ENCODE assay signal across 15 cellular contexts in the genomic region with DNA sequence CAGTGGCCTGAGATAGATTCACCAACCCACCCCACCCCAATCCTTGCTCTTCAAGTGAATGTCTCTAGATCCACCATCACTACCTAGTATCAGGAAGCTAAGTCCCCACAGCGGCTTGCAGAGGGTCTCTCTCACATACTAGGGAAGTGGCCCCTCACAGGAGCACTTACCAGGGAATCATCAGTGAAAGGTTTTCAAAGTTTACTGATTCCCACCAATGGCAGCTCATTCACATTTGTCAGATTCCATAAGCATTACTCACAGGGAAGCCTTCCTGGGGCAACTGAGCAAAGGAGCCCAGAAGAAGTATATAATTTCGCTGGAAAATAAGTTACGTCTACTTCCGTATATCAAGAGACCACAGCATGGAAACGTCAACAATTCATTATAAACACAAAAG.
DNase-seq lines count a peak whose midpoint lies in the region; TF ChIP-seq lines count a peak whose summit lies in the region.
"Had no signal": no experiment of that assay in that cellular context is flagged by ENCODE, and none has a peak within 500 bp of the region (broad histone marks: within the 10 kb centered on the region; RNA-seq: fewer than 3 reads in every experiment).

No MANE protein-coding gene starts in this region.

- no peak overlapping the region for H3K9ac ChIP-seq in NT2/D1 (ENCODE audit: insufficient read length, low read depth)
- no peak overlapping the region for H3K9ac ChIP-seq in endodermal cell (ENCODE audit: extremely low read depth, low read length, poor library complexity, severe bottlenecking)
- H3K9ac ChIP-seq in colonic mucosa (ENCODE audit: low read depth in 2 of 2, low read length in 2 of 2): no peak overlapping the region

- H3K4me3 Mint-ChIP-seq in endodermal cell: no peak overlapping the region
- H3K4me3 Mint-ChIP-seq: CD14-positive monocyte; effector memory CD8-positive, alpha-beta T cell had no signal

- no peak overlapping the region for H3K27ac Mint-ChIP-seq in endodermal cell
- H3K27ac Mint-ChIP-seq: CD14-positive monocyte had no signal

- H3K4me1 Mint-ChIP-seq in endodermal cell: peaks cover 9% of the 10 kb centered on the region
- H3K4me1 Mint-ChIP-seq: CD14-positive monocyte had no signal

- DNase-seq in EL (peak; percentile 82), NT2/D1 (ENCODE audit: low read depth, low spot score) (peak; percentile 52), endodermal cell (peak; percentile 59), renal cortical epithelial cell (ENCODE audit: low read depth) (peak; percentile 43), ureter (ENCODE audit: low spot score) (no peak), colonic mucosa (no peak), SHP77 treated with DMSO at 0.1 percent for 48 hours (lab: John Stamatoyannopoulos, UW) (no peak), NCI-H2171 (lab: John Stamatoyannopoulos, UW) (no peak)
- DNase-seq: effector memory CD8-positive, alpha-beta T cell; gastrocnemius medialis; NCI-H1092 treated with DMSO at 0.1 percent for 48 hours; NCI-H2171 treated with DMSO at 0.1 percent for 48 hours; ovary had no signal

- H3K27ac ChIP-seq in endodermal cell (ENCODE audit: low read depth, low read length) (no peak overlapping the region), colonic mucosa (no peak overlapping the region)
- H3K27ac ChIP-seq: gastrocnemius medialis, ovary, VCaP had no signal

- H3K4me3 ChIP-seq in NT2/D1 (ENCODE audit: insufficient read length, low read depth): no peak overlapping the region
- H3K4me3 ChIP-seq in endodermal cell (ENCODE audit: low read length): no peak overlapping the region
- no peak overlapping the region for H3K4me3 ChIP-seq in colonic mucosa
- H3K4me3 ChIP-seq: gastrocnemius medialis, ovary had no signal

- intact Hi-C loops in colonic mucosa (cut with DNase I): no loop called here

- WGBS in endodermal cell (ENCODE audit: insufficient coverage in 1 of 2, insufficient read length in 1 of 2), 2 experiments: 47 to 77% methylated on average over 2 to 5 of the region's 5 CpGs

- peaks cover 11% of the 10 kb centered on the region; the same call in 1 of the 2 replicates for H3K9me3 ChIP-seq in NT2/D1 (ENCODE audit: insufficient read depth, low read length)
- H3K9me3 ChIP-seq in endodermal cell (ENCODE audit: control insufficient read depth, low read length): no peaks in the 10 kb centered on the region
- no peaks in the 10 kb centered on the region for H3K9me3 ChIP-seq in colonic mucosa
- H3K9me3 ChIP-seq: gastrocnemius medialis, ovary had no signal

- H3K4me1 ChIP-seq in NT2/D1 (ENCODE audit: insufficient read depth, insufficient read length): no peaks in the 10 kb centered on the region
- no peaks in the 10 kb centered on the region for H3K4me1 ChIP-seq in endodermal cell (ENCODE audit: control insufficient read depth, insufficient read depth, low read length)
- no peaks in the 10 kb centered on the region for H3K4me1 ChIP-seq in colonic mucosa
- H3K4me1 ChIP-seq: gastrocnemius medialis had no signal

- H3K36me3 ChIP-seq in NT2/D1 (ENCODE audit: insufficient read depth, insufficient read length, low read length) (no peaks in the 10 kb centered on the region), endodermal cell (ENCODE audit: control insufficient read depth, insufficient read depth, low read length) (peaks cover 33% of the 10 kb centered on the region), colonic mucosa (no peaks in the 10 kb centered on the region)
- H3K36me3 ChIP-seq: gastrocnemius medialis, ovary had no signal

- H3K27me3 ChIP-seq in NT2/D1 (ENCODE audit: insufficient read depth, insufficient read length) (no peaks in the 10 kb centered on the region), endodermal cell (ENCODE audit: control insufficient read depth, insufficient read depth, low read length, poor library complexity, severe bottlenecking) (no peaks in the 10 kb centered on the region), colonic mucosa (no peaks in the 10 kb centered on the region)
- H3K27me3 ChIP-seq: gastrocnemius medialis, ovary had no signal

- no peak for TF ChIP-seq CTCF in endodermal cell (conservative IDR thresholded peaks at IDR 0.05)
- TF ChIP-seq CTCF in colonic mucosa (IDR thresholded peaks at IDR 0.05): no peak

- no peaks in the 10 kb centered on the region for H3K9me3 Mint-ChIP-seq in endodermal cell

- peaks cover 9% of the 10 kb centered on the region for H3K36me3 Mint-ChIP-seq in endodermal cell (ENCODE audit: low read depth)
- H3K36me3 Mint-ChIP-seq: CD14-positive monocyte had no signal

- no peaks in the 10 kb centered on the region for H3K27me3 Mint-ChIP-seq in endodermal cell (ENCODE audit: insufficient read depth)

Comparison
In these comparisons a context has a peak if more than half of its experiments do, and no peak if none do; other contexts are left out.
1. DNase-seq: peak in EL (single experiment), NT2/D1 (single experiment), endodermal cell (single experiment) and renal cortical epithelial cell (single experiment); none in ureter (single experiment), colonic mucosa (single experiment), SHP77 treated with DMSO at 0.1 percent for 48 hours (single experiment) and NCI-H2171 (single experiment).